ENCODE assay signal across 1 cellular context in the genomic region with DNA sequence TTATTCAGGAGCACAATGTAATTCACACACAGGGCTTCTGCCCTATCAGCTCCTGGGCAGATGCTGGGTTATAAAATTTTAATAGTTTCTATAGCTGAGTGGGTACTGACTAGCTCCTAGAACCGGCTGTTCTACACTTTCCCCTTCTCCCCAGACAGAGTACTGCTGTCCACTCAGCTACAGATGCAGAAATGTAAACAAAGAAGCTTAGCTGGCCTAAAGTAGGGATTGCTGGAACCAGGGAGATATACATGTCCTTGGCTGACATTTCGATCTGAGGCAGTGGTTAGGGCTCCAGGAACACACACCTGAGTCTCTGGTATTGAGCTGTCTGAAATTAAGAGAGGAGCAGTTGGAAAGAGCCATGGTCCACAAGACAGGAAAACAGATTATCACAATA.
TF ChIP-seq lines count a peak whose summit lies in the region.

No MANE protein-coding gene starts in this region.

TF ChIP-seq in endothelial cell of umbilical vein, 7 proteins besides CTCF, POLR2A, EP300 and RAD21 (continued from another document):
- TF ChIP-seq GATA2 (IDR thresholded peaks at IDR 0.05; ENCODE audit: insufficient read depth, insufficient read length, low read depth, low read length) (no peak), JUN (IDR thresholded peaks at IDR 0.05; ENCODE audit: borderline replicate concordance, insufficient read depth, insufficient read length, low read depth) (no peak)
